Comparison of ENCODE assay signal across 1 cellular context in genomic region chr4:109278594-109279031, GRCh38.
TF ChIP-seq lines count a peak whose summit lies in the region.

No MANE protein-coding gene starts in this region.

TF ChIP-seq in WTC11, 78 proteins besides CTCF, POLR2A, EP300 and RAD21 (continued from another document):
- no peak for TF ChIP-seq IRF1 (CRISPR knock-in tag; IDR thresholded peaks at IDR 0.05)
- no peak for TF ChIP-seq NFATC4 (CRISPR knock-in tag; IDR thresholded peaks at IDR 0.05)
